Comparison of ENCODE assay signal across 12 cellular contexts in the genomic region with DNA sequence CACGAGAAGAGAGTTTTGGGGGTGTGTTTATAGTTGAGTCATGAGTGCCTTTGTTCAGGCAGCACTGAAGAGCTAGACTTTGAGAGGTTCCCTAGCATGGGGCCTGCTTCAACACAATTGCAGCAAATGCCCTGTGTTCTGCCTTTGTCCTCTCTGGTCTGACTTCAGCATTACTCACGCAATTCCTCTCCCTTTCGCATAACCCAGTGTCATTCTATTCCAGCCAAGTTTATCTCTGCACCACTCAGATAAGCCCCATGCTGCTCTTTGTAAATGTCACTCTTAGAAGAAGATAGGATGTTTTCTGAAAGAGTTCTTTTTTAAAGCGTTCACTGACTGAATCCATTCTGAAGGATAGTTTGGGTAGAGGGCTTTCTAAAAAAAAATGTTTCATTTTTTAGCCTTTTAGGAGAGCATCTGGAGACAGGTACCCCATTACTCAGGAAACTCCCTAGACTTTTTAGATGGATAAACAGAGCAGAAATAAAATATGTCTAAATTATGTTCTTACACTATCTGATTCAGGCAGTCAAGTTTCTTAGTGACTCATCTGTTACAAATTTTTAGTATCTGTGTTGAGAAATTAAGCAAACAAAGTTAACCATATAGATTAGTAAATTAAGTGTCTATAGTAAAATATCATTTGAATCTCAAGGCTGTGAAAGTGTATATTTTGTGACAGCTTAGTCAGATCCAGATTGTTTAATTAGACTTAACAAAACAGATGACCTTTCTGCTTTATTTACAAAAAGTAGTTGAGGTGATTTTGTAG.
DNase-seq lines count a peak whose midpoint lies in the region; ATAC-seq and TF ChIP-seq lines count a peak whose summit lies in the region.
"Had no signal": no experiment of that assay in that cellular context is flagged by ENCODE, and none has a peak within 500 bp of the region (broad histone marks: within the 10 kb centered on the region; RNA-seq: fewer than 3 reads in every experiment).

No MANE protein-coding gene starts in this region.

- no peak for ATAC-seq in HG02981 (IDR thresholded peaks at IDR 0.05; ENCODE audit: unreplicated experiment)
- ATAC-seq in HG03175 (IDR thresholded peaks at IDR 0.05; ENCODE audit: unreplicated experiment): no peak
- ATAC-seq in GM21423 (IDR thresholded peaks at IDR 0.05; ENCODE audit: unreplicated experiment): no peak
- ATAC-seq: GM12878, upper lobe of right lung had no signal

- H3K36me3 Mint-ChIP-seq in brain: no peaks in the 10 kb centered on the region

- no CpG with 5 or more reads among the region's 4 CpGs for WGBS in iPS DF 6.9 (ENCODE audit: insufficient coverage, insufficient read length)

- no peak overlapping the region for H3K27ac ChIP-seq in iPS DF 6.9 (ENCODE audit: low read length)
- H3K27ac ChIP-seq: upper lobe of right lung had no signal

- peak; percentile 96 for DNase-seq in A172 (ENCODE audit: low spot score)
- peak; percentile 12 for DNase-seq in M059J (ENCODE audit: low read depth)
- DNase-seq in iPS DF 6.9 (ENCODE audit: low read depth, low spot score): peak; percentile 84
- no peak for DNase-seq in KBM-7
- DNase-seq: KG1; stimulated activated CD4-positive, alpha-beta T cell treated with anti-CD3 and anti-CD28 coated beads, Interleukin-4, amount 100 ng/mL, for 24 hours; upper lobe of right lung had no signal

- H3K27me3 ChIP-seq in iPS DF 6.9 (ENCODE audit: control insufficient read depth, insufficient read depth, low read length): no peaks in the 10 kb centered on the region
- H3K27me3 ChIP-seq: upper lobe of right lung had no signal

- H3K4me1 ChIP-seq in iPS DF 6.9 (ENCODE audit: control insufficient read depth, insufficient read depth, low read length): no peaks in the 10 kb centered on the region; the same call in 1 of the 2 replicates
- H3K4me1 ChIP-seq: upper lobe of right lung had no signal

- H3K36me3 ChIP-seq in iPS DF 6.9 (ENCODE audit: control insufficient read depth, insufficient read depth, low read length): no peaks in the 10 kb centered on the region
- H3K36me3 ChIP-seq: upper lobe of right lung had no signal

- TF ChIP-seq CTCF in brain (conservative IDR thresholded peaks at IDR 0.05): no peak

- in situ Hi-C loops in KBM-7 (cut with MboI; ENCODE audit: low pct_unique_long_range_greater_than_20kb, low sequenced_read_pairs): no loop called here

- peaks cover 0 to 3% (median 0%) of the 10 kb centered on the region in 5 experiments for H3K9me3 Mint-ChIP-seq in brain

- peak overlapping the region in 1 of 5 experiments; percentile 6 for H3K4me3 Mint-ChIP-seq in brain

- no peaks in the 10 kb centered on the region for H3K9me3 ChIP-seq in iPS DF 6.9 (ENCODE audit: control insufficient read depth, insufficient read depth, low read length)
- H3K9me3 ChIP-seq: upper lobe of right lung had no signal

- H3K27ac Mint-ChIP-seq in brain: peak overlapping the region; percentile 37 to 85 (median 81)

- H3K4me1 Mint-ChIP-seq in brain: peaks cover 20% of the 10 kb centered on the region

- H3K27me3 Mint-ChIP-seq in brain: no peaks in the 10 kb centered on the region

- no peak overlapping the region for H3K4me3 ChIP-seq in iPS DF 6.9 (ENCODE audit: low read length)
- H3K4me3 ChIP-seq: GM12878, upper lobe of right lung had no signal
